ENCODE assay signal across 8 cellular contexts in the genomic region with DNA sequence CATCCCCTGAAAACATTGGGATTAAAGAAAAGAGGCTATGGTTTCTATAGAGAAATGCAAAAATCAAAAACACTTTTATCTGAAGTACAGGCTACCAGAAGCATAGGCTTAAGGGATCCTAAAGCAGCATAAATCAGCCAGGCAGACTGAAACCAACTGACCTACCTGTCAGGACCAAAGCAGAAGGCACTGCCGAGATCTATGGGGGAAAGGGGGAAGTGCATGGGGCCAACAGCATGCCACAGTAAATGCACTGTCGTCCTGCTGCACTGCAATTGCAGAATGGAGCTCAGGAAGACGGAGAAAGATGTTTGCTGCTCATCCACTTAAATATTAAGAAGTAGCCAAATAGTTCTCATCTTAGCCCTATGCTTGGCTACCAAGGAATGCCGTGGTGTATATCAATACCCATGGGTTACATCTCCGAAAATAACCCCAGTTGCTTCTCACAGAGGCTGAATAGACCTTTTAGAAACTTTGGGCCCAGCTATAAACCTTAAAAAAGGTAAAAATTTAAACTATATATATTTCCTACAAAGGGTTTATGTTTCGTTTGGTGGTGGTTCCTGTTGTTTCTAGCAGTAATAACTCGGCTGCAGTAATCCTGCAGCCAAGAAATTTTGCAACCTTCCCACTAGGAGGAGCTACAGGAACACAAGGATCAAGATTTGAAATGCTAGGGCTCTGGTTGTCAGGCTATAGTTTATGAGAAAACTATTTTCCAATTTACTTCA.
A peak's percentile ranks its signal among the peaks of the same experiment; 100 is the strongest.
DNase-seq lines count a peak whose midpoint lies in the region; ATAC-seq, FAIRE-seq and TF ChIP-seq lines count a peak whose summit lies in the region.

No MANE protein-coding gene starts in this region.

- peak overlapping the region in 2 of 3 experiments; percentile 5 to 40 for H3K4me3 Mint-ChIP-seq in nephron
- H3K4me3 Mint-ChIP-seq in activated T-helper 1 cell treated with anti-CD3 and anti-CD28 coated beads, Interleukin-12 subunit alpha, Interleukin-12 subunit beta, Interleukin-2, Interleukin-4 antibody, amounts not matched to agents 30 ng/mL and 10 ng/mL and 1 ng/mL, durations not matched to agents 14 hours and 24 hours and 36 hours: no peak overlapping the region

- no peak for TF ChIP-seq POLR2A in H1 (IDR thresholded peaks at IDR 0.05; ENCODE audit: control extremely low read depth in 1 of 2, low read depth in 2 of 2, low read length in 2 of 2)

- intact Hi-C loops in activated T-helper 1 cell treated with anti-CD3 and anti-CD28 coated beads, Interleukin-12 subunit alpha, Interleukin-12 subunit beta, Interleukin-2, Interleukin-4 antibody, amounts not matched to agents 30 ng/mL and 10 ng/mL and 1 ng/mL, durations not matched to agents 14 hours and 24 hours and 36 hours (cut with micrococcal nuclease): no loop called here

- no peak overlapping the region for H2BK5ac ChIP-seq in H1 (ENCODE audit: low read depth, low read length)

- WGBS in H1 (ENCODE audit: extremely low coverage in 1 of 2, insufficient coverage in 1 of 2, insufficient read length in 1 of 2, insufficient replicate concordance in 2 of 2, low coverage in 1 of 2, low lambda C conversion rate in 2 of 2, missing lambda C conversion rate in 1 of 2), 2 experiments: 63% methylated on average over 7 of the region's 7 CpGs; no CpG with 5 or more reads in 1 of the 2 experiments

- no peaks in the 10 kb centered on the region for H3K79me1 ChIP-seq in H1 (ENCODE audit: low read depth, low read length)

- H3K27me3 Mint-ChIP-seq in nephron (ENCODE audit: low read depth): no peaks in the 10 kb centered on the region
- no peaks in the 10 kb centered on the region for H3K27me3 Mint-ChIP-seq in activated T-helper 1 cell treated with anti-CD3 and anti-CD28 coated beads, Interleukin-12 subunit alpha, Interleukin-12 subunit beta, Interleukin-2, Interleukin-4 antibody, amounts not matched to agents 30 ng/mL and 10 ng/mL and 1 ng/mL, durations not matched to agents 14 hours and 24 hours and 36 hours (ENCODE audit: insufficient read depth)

- FAIRE-seq in H1 (lab: Jason Lieb, UNC): peak; percentile 81

- H3K36me3 ChIP-seq in H1 (ENCODE audit: control insufficient read depth in 2 of 4, insufficient read depth in 4 of 4, low read length in 3 of 4): no peaks in the 10 kb centered on the region

- DNase-seq in GDM1 (lab: John Stamatoyannopoulos, UW) (peak; percentile 48), NOMO-1 (lab: John Stamatoyannopoulos, UW; ENCODE audit: unreplicated experiment in 2 of 2) (peak; percentile 35 to 78), H1 (ENCODE audit: low read depth in 1 of 2, low spot score in 2 of 2) (no peak), OCI-M2 (lab: John Stamatoyannopoulos, UW; ENCODE audit: unreplicated experiment) (no peak)
- no peak for DNase-seq in activated T-helper 1 cell treated with anti-CD3 and anti-CD28 coated beads, Interleukin-12 subunit alpha, Interleukin-12 subunit beta, Interleukin-2, Interleukin-4 antibody, amounts not matched to agents 30 ng/mL and 10 ng/mL and 1 ng/mL, durations not matched to agents 14 hours and 24 hours and 36 hours (ENCODE audit: low spot score)

- CTCF ChIA-PET in H1 (lab: Charles Lee; ENCODE audit: partially characterized antibody): interaction anchor here (0.6 to 1.5 kb wide), 5 partner anchors 19 to 1021 kb away, joined by 3 to 4 read pairs (median 3); no protein-coding TSS in a partner anchor

- no peaks in the 10 kb centered on the region for H3K9me3 Mint-ChIP-seq in nephron
- H3K9me3 Mint-ChIP-seq in activated T-helper 1 cell treated with anti-CD3 and anti-CD28 coated beads, Interleukin-12 subunit alpha, Interleukin-12 subunit beta, Interleukin-2, Interleukin-4 antibody, amounts not matched to agents 30 ng/mL and 10 ng/mL and 1 ng/mL, durations not matched to agents 14 hours and 24 hours and 36 hours: no peaks in the 10 kb centered on the region

- no peak overlapping the region for H2BK15ac ChIP-seq in H1 (ENCODE audit: low read length)

- H2BK120ac ChIP-seq in H1 (replicated peaks; ENCODE audit: low read depth, low read length): no peak overlapping the region

- peaks cover 20% of the 10 kb centered on the region for H3K4me1 Mint-ChIP-seq in nephron
- H3K4me1 Mint-ChIP-seq in activated T-helper 1 cell treated with anti-CD3 and anti-CD28 coated beads, Interleukin-12 subunit alpha, Interleukin-12 subunit beta, Interleukin-2, Interleukin-4 antibody, amounts not matched to agents 30 ng/mL and 10 ng/mL and 1 ng/mL, durations not matched to agents 14 hours and 24 hours and 36 hours (ENCODE audit: low read depth): no peaks in the 10 kb centered on the region

- no peaks in the 10 kb centered on the region for H4K20me1 ChIP-seq in H1 (replicated peaks in 1 of 2; ENCODE audit: control insufficient read depth in 1 of 2, insufficient read depth in 2 of 2, low read length in 2 of 2)

- POLR2A ChIA-PET in H1 (lab: Charles Lee; ENCODE audit: partially characterized antibody): interaction anchor here (0.6 kb wide), 1 partner anchor 33 kb away, joined by 3 read pairs; no protein-coding TSS in a partner anchor

- H3K23ac ChIP-seq in H1 (ENCODE audit: insufficient read length): no peak overlapping the region

- H3K4me1 ChIP-seq in H1 (replicated peaks in 1 of 4; ENCODE audit: control insufficient read depth in 3 of 4, insufficient read depth in 4 of 4, low read length in 3 of 4): no peaks in the 10 kb centered on the region; a peak in 1 of 7 replicates

- TF ChIP-seq CTCF in H1 (IDR thresholded peaks at IDR 0.05; ENCODE audit: control extremely low read depth in 1 of 3, insufficient read depth in 1 of 3, low read depth in 1 of 3, low read length in 3 of 3) (peak in 2 of 3 experiments; percentile 39 to 49; a peak in 3 of 4 replicates), nephron (IDR thresholded peaks at IDR 0.05; ENCODE audit: unreplicated experiment in 3 of 3) (peak; percentile 85 to 87 (median 86))

- no peak overlapping the region for H2BK20ac ChIP-seq in H1 (ENCODE audit: low read length)

- no peaks in the 10 kb centered on the region for H3K79me2 ChIP-seq in H1 (ENCODE audit: control insufficient read depth in 1 of 2, insufficient read depth in 2 of 2, low read length in 2 of 2)

- H2BK12ac ChIP-seq in H1 (ENCODE audit: low read depth, low read length): no peak overlapping the region

- H3K27me3 ChIP-seq in H1 (replicated peaks in 1 of 4; ENCODE audit: control insufficient read depth in 3 of 4, extremely low read depth in 1 of 4, insufficient read depth in 3 of 4, low read length in 3 of 4): no peaks in the 10 kb centered on the region

- H3K23me2 ChIP-seq in H1 (ENCODE audit: low read depth, low read length): no peaks in the 10 kb centered on the region

- H3K56ac ChIP-seq in H1 (replicated peaks; ENCODE audit: insufficient read length, low read depth, low read length): no peak overlapping the region

- H2AK5ac ChIP-seq in H1 (ENCODE audit: low read depth, low read length): no peak overlapping the region

- no peak overlapping the region for H3K4me3 ChIP-seq in H1 (ENCODE audit: extremely low read depth in 1 of 4, insufficient read depth in 2 of 4, low read depth in 3 of 4, low read length in 4 of 4)

- no peaks in the 10 kb centered on the region for H3K9me3 ChIP-seq in H1 (ENCODE audit: insufficient read depth in 2 of 2, low read depth in 1 of 2, low read length in 1 of 2)

- H3K4ac ChIP-seq in H1 (replicated peaks; ENCODE audit: insufficient read length, low read depth, low read length): no peak overlapping the region

- H3K27ac Mint-ChIP-seq in nephron: peak overlapping the region in 2 of 3 experiments; percentile 45 to 48
- no peak overlapping the region for H3K27ac Mint-ChIP-seq in activated T-helper 1 cell treated with anti-CD3 and anti-CD28 coated beads, Interleukin-12 subunit alpha, Interleukin-12 subunit beta, Interleukin-2, Interleukin-4 antibody, amounts not matched to agents 30 ng/mL and 10 ng/mL and 1 ng/mL, durations not matched to agents 14 hours and 24 hours and 36 hours

- H3K36me3 Mint-ChIP-seq in nephron (ENCODE audit: low read depth): no peaks in the 10 kb centered on the region
- no peaks in the 10 kb centered on the region for H3K36me3 Mint-ChIP-seq in activated T-helper 1 cell treated with anti-CD3 and anti-CD28 coated beads, Interleukin-12 subunit alpha, Interleukin-12 subunit beta, Interleukin-2, Interleukin-4 antibody, amounts not matched to agents 30 ng/mL and 10 ng/mL and 1 ng/mL, durations not matched to agents 14 hours and 24 hours and 36 hours (ENCODE audit: low read depth)

- no peak overlapping the region for H4K5ac ChIP-seq in H1 (ENCODE audit: insufficient read length, low read depth, low read length)

- no peak for TF ChIP-seq EP300 in H1 (IDR thresholded peaks at IDR 0.05; ENCODE audit: borderline replicate concordance in 1 of 2, low read depth in 2 of 2, low read length in 2 of 2)

- no peak overlapping the region for H3K18ac ChIP-seq in H1 (ENCODE audit: extremely low read depth, low read length)

- no peak overlapping the region for H3K14ac ChIP-seq in H1 (ENCODE audit: insufficient read length)

- H2AFZ ChIP-seq in H1 (ENCODE audit: low read length): no peak overlapping the region; the same call in 1 of the 2 replicates

- TF ChIP-seq RAD21 in H1 (IDR thresholded peaks at IDR 0.05 in 1 of 2, conservative IDR thresholded peaks at IDR 0.05 in 1 of 2; ENCODE audit: low read depth in 2 of 2, low read length in 2 of 2): peak; percentile 74 to 87

- ATAC-seq in HG02798 (IDR thresholded peaks at IDR 0.05; ENCODE audit: poor library complexity, unreplicated experiment): peak; percentile 72
- ATAC-seq in HG03520 (IDR thresholded peaks at IDR 0.05; ENCODE audit: unreplicated experiment): no peak

- H4K8ac ChIP-seq in H1 (ENCODE audit: extremely low read depth, insufficient read depth, low read length): no peak overlapping the region

- no peak overlapping the region for H3K27ac ChIP-seq in H1 (ENCODE audit: low read depth, low read length)

- no peak overlapping the region for H3K9ac ChIP-seq in H1 (replicated peaks in 1 of 4; ENCODE audit: extremely low read depth in 1 of 4, low read depth in 3 of 4, low read length in 3 of 4)

- H4K91ac ChIP-seq in H1 (replicated peaks; ENCODE audit: insufficient read length, low read length): no peak overlapping the region

- H3K4me2 ChIP-seq in H1 (ENCODE audit: insufficient read depth in 1 of 2, low read depth in 2 of 2, low read length in 2 of 2): no peak overlapping the region

TF ChIP-seq in H1, 55 proteins besides CTCF, POLR2A, EP300 and RAD21 (continues in another document):
- no peak for TF ChIP-seq KDM5A (IDR thresholded peaks at IDR 0.05; ENCODE audit: low read length)
- TF ChIP-seq JUN (IDR thresholded peaks at IDR 0.05; ENCODE audit: low read depth, low read length): no peak
- no peak for TF ChIP-seq BACH1 (IDR thresholded peaks at IDR 0.05; ENCODE audit: low read length)
- TF ChIP-seq SIRT6 (IDR thresholded peaks at IDR 0.05; ENCODE audit: low read length): no peak
- TF ChIP-seq TAF7 (optimal IDR thresholded peaks at IDR 0.05; ENCODE audit: borderline replicate concordance, low read depth, low read length): no peak
- TF ChIP-seq ZNF274 (IDR thresholded peaks at IDR 0.05; ENCODE audit: borderline replicate concordance, extremely low read depth, low read length): no peak
- no peak for TF ChIP-seq RBBP5 (IDR thresholded peaks at IDR 0.05; ENCODE audit: borderline replicate concordance, low read depth, low read length)
- no peak for TF ChIP-seq GTF2F1 (IDR thresholded peaks at IDR 0.05; ENCODE audit: borderline replicate concordance, low read depth, low read length)
- no peak for TF ChIP-seq SP2 (IDR thresholded peaks at IDR 0.05; ENCODE audit: low read length)

Comparison
In these comparisons a context has a peak if more than half of its experiments do, and no peak if none do; other contexts are left out.
1. DNase-seq: peak in GDM1 (single experiment) and NOMO-1 (2 of 2); none in H1 (0 of 2), OCI-M2 (single experiment) and activated T-helper 1 cell treated with anti-CD3 and anti-CD28 coated beads, Interleukin-12 subunit alpha, Interleukin-12 subunit beta, Interleukin-2, Interleukin-4 antibody, amounts not matched to agents 30 ng/mL and 10 ng/mL and 1 ng/mL, durations not matched to agents 14 hours and 24 hours and 36 hours (single experiment).